In the genomic region with DNA sequence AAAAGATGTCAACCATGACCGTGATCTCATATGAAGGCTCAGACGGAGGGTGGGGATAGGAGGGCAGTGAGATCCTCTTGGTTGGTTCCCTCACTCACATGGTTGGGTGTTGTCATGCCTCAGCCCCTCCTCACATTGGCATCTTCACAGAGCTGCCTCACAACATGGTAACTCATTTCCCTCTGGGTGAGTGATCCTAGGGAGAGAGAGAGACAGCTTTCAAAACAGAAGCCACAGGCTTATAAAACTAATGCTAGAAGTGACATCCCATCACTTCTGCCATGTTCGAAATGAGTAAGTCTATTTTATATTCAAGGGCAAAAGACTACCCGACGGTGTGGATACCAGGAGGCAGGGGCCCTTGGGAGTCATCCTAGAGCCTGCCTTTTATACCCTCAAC, we compare ENCODE assay signal across 6 cellular contexts.
"Had no signal": no experiment of that assay in that cellular context is flagged by ENCODE, and none has a peak within 500 bp of the region (broad histone marks: within the 10 kb centered on the region; RNA-seq: fewer than 3 reads in every experiment).

No MANE protein-coding gene starts in this region.

- H3K27ac ChIP-seq: HL-60 had no signal

- H3K4me1 Mint-ChIP-seq: IgD-negative memory B cell had no signal

- H3K9me3 Mint-ChIP-seq: IgD-negative memory B cell had no signal

- H3K27ac Mint-ChIP-seq: IgD-negative memory B cell had no signal

- H3K4me3 Mint-ChIP-seq: IgD-negative memory B cell had no signal

- DNase-seq: IMR-90, KBM-7, KG1 had no signal

- H3K36me3 Mint-ChIP-seq: IgD-negative memory B cell had no signal

- H3K4me3 ChIP-seq: K562 had no signal
